In the genomic region with DNA sequence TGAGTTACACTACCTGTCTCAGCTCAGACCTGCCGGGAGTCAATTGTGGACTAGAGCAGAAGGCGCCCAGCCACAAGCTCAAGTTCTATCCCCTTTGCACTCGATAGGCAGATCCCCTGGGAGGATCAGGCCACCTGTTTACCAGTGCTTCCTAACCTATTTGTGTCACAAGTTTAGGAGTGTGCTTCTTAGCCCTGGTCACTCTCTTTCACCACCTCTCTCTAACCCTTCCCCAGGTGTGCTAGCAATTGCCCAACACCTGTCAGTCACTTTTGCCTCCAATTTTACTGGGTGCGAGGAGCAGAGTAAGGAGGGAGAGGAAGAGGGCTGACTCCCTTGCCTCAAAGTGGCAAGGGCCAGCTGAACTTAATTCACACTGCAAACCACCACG, we compare ENCODE assay signal across 8 cellular contexts. TPM values are rescaled to one million over a fixed set of nuclear protein-coding genes. Genes with fewer than 3 reads are reported as not detected.
DNase-seq lines count a peak whose midpoint lies in the region.

No MANE protein-coding gene starts in this region.

- H3K27ac ChIP-seq in HUES6 (ENCODE audit: low read depth, low read length) (peak overlapping the region; percentile 67; the same call in 1 of the 2 replicates), stomach smooth muscle (ENCODE audit: low read length) (peak overlapping the region; percentile 42)

- DNase-seq in NK-92 treated with Interleukin-12 subunit alpha and Interleukin-12 subunit beta, amount 100 ng/mL, for 24 hours (lab: John Stamatoyannopoulos, UW): peak; percentile 71
- DNase-seq in NK-92 (lab: John Stamatoyannopoulos, UW; ENCODE audit: unreplicated experiment) (no peak), islet precursor cell (peak; percentile 66), A172 (ENCODE audit: low spot score) (no peak), DMS79 treated with DMSO at 0.1 percent for 48 hours (lab: John Stamatoyannopoulos, UW) (no peak)

- peaks cover 21% of the 10 kb centered on the region for H3K4me1 ChIP-seq in HUES6 (ENCODE audit: control insufficient read depth, insufficient read depth, low read length)
- no peaks in the 10 kb centered on the region for H3K4me1 ChIP-seq in stomach smooth muscle (ENCODE audit: control insufficient read depth, insufficient read depth, low read length)

- H3K9me3 ChIP-seq in HUES6 (ENCODE audit: control insufficient read depth, insufficient read depth, low read depth, low read length): no peaks in the 10 kb centered on the region
- H3K9me3 ChIP-seq in stomach smooth muscle (ENCODE audit: control insufficient read depth in 2 of 2, low read length in 2 of 2): no peaks in the 10 kb centered on the region

- H3K27me3 ChIP-seq in HUES6 (ENCODE audit: control insufficient read depth, insufficient read depth, low read length) (peaks cover under 1% of the 10 kb centered on the region; the same call in 1 of the 2 replicates), stomach smooth muscle (ENCODE audit: control insufficient read depth in 1 of 2, insufficient read depth in 2 of 2, low read length in 2 of 2) (no peaks in the 10 kb centered on the region)

- peaks cover 40% of the 10 kb centered on the region for H3K4me1 Mint-ChIP-seq in activated naive CD8-positive, alpha-beta T cell (ENCODE audit: low read depth)

- H3K27ac Mint-ChIP-seq in activated naive CD8-positive, alpha-beta T cell: peak overlapping the region; percentile 96

- no peaks in the 10 kb centered on the region for H3K27me3 Mint-ChIP-seq in activated naive CD8-positive, alpha-beta T cell

- peak overlapping the region; percentile 90 for H3K9ac ChIP-seq in HUES6 (ENCODE audit: low read length)
- H3K9ac ChIP-seq in stomach smooth muscle (ENCODE audit: low read length in 2 of 2): peak overlapping the region; percentile 71 to 73

- no peaks in the 10 kb centered on the region for H3K36me3 Mint-ChIP-seq in activated naive CD8-positive, alpha-beta T cell

- peak overlapping the region; percentile 91 for H3K4me3 Mint-ChIP-seq in activated naive CD8-positive, alpha-beta T cell

- no peaks in the 10 kb centered on the region for H3K9me3 Mint-ChIP-seq in activated naive CD8-positive, alpha-beta T cell (ENCODE audit: low read depth)

- peak overlapping the region; percentile 83 for H3K4me3 ChIP-seq in HUES6 (ENCODE audit: low read depth, low read length)
- peak overlapping the region; percentile 82 to 94 for H3K4me3 ChIP-seq in stomach smooth muscle (ENCODE audit: low read length in 2 of 2)

- H3K36me3 ChIP-seq in HUES6 (ENCODE audit: control insufficient read depth, insufficient read depth, low read length): peaks cover 4% of the 10 kb centered on the region; the same call in 1 of the 2 replicates
- no peaks in the 10 kb centered on the region for H3K36me3 ChIP-seq in stomach smooth muscle (ENCODE audit: control insufficient read depth in 2 of 2, insufficient read depth in 2 of 2, low read length in 2 of 2)

RNA-seq across cellular contexts. Expression of a gene that starts 0.7 kb away (rescaled TPM):
- total RNA-seq in A172 (2014; rRNA removed; shearing (Covaris generic)): 12.4 and 18.8 TPM in 2 replicates

Comparison
In these comparisons a context has a peak if more than half of its experiments do, and no peak if none do; other contexts are left out.
1. DNase-seq: peak in NK-92 treated with Interleukin-12 subunit alpha and Interleukin-12 subunit beta, amount 100 ng/mL, for 24 hours (single experiment) and islet precursor cell (single experiment); none in NK-92 (single experiment), A172 (single experiment) and DMS79 treated with DMSO at 0.1 percent for 48 hours (single experiment).